Comparison of ENCODE assay signal across 1 cellular context in the genomic region with DNA sequence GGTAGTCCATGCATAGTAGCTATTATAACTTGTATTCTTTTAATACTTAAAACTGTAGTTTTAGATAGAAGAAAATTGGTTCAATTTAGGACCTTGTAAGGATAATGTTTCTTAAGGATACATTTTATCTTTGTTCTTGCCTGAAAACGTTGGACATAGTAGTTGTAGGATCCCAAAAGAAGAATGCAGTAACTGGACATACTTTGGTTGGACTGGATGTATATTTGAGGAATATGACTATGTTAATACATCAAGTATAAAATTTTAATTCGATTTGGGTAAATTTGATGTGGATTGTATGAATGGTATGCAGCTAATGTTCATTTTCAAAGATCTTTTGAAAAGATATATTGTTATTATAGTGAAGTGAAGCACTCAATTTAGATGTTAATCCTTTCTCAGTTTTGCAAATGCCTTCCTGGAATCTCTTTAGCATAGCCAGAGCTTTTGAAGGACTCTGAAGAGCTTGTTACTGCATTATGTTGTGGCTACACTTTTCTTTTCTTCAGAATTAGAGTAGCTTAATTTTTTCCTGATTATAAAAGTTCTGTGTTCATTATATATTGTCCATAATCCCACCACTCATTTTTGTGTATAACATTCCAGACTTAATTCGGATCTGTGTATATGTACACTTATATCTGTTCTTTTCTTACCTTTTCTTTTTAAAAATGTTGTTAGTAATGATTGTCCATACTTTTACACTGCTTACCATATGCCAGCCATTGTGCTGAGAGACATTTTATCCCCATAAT.
TF ChIP-seq lines count a peak whose summit lies in the region.

No MANE protein-coding gene starts in this region.

TF ChIP-seq in WTC11, 78 proteins besides CTCF, POLR2A, EP300 and RAD21 (continued from another document):
- TF ChIP-seq, protein P1, sequence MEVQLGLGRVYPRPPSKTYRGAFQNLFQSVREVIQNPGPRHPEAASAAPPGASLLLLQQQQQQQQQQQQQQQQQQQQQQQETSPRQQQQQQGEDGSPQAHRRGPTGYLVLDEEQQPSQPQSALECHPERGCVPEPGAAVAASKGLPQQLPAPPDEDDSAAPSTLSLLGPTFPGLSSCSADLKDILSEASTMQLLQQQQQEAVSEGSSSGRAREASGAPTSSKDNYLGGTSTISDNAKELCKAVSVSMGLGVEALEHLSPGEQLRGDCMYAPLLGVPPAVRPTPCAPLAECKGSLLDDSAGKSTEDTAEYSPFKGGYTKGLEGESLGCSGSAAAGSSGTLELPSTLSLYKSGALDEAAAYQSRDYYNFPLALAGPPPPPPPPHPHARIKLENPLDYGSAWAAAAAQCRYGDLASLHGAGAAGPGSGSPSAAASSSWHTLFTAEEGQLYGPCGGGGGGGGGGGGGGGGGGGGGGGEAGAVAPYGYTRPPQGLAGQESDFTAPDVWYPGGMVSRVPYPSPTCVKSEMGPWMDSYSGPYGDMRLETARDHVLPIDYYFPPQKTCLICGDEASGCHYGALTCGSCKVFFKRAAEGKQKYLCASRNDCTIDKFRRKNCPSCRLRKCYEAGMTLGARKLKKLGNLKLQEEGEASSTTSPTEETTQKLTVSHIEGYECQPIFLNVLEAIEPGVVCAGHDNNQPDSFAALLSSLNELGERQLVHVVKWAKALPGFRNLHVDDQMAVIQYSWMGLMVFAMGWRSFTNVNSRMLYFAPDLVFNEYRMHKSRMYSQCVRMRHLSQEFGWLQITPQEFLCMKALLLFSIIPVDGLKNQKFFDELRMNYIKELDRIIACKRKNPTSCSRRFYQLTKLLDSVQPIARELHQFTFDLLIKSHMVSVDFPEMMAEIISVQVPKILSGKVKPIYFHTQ (CRISPR knock-in tag; IDR thresholded peaks at IDR 0.05): no peak
- TF ChIP-seq SMAD4 (CRISPR knock-in tag; IDR thresholded peaks at IDR 0.05): no peak
- TF ChIP-seq, protein P2, sequence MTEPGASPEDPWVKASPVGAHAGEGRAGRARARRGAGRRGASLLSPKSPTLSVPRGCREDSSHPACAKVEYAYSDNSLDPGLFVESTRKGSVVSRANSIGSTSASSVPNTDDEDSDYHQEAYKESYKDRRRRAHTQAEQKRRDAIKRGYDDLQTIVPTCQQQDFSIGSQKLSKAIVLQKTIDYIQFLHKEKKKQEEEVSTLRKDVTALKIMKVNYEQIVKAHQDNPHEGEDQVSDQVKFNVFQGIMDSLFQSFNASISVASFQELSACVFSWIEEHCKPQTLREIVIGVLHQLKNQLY (CRISPR knock-in tag; IDR thresholded peaks at IDR 0.05): no peak
- TF ChIP-seq ZBTB21 (CRISPR knock-in tag; IDR thresholded peaks at IDR 0.05; ENCODE audit: borderline replicate concordance): no peak
- TF ChIP-seq CREB1 (CRISPR knock-in tag; IDR thresholded peaks at IDR 0.05): no peak
- TF ChIP-seq PRRX2 (CRISPR knock-in tag; IDR thresholded peaks at IDR 0.05): no peak
- TF ChIP-seq NR1H2 (CRISPR knock-in tag; IDR thresholded peaks at IDR 0.05): no peak
- TF ChIP-seq, protein P3, sequence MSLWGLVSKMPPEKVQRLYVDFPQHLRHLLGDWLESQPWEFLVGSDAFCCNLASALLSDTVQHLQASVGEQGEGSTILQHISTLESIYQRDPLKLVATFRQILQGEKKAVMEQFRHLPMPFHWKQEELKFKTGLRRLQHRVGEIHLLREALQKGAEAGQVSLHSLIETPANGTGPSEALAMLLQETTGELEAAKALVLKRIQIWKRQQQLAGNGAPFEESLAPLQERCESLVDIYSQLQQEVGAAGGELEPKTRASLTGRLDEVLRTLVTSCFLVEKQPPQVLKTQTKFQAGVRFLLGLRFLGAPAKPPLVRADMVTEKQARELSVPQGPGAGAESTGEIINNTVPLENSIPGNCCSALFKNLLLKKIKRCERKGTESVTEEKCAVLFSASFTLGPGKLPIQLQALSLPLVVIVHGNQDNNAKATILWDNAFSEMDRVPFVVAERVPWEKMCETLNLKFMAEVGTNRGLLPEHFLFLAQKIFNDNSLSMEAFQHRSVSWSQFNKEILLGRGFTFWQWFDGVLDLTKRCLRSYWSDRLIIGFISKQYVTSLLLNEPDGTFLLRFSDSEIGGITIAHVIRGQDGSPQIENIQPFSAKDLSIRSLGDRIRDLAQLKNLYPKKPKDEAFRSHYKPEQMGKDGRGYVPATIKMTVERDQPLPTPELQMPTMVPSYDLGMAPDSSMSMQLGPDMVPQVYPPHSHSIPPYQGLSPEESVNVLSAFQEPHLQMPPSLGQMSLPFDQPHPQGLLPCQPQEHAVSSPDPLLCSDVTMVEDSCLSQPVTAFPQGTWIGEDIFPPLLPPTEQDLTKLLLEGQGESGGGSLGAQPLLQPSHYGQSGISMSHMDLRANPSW (CRISPR knock-in tag; conservative IDR thresholded peaks at IDR 0.05; ENCODE audit: low read depth): no peak
- no peak for TF ChIP-seq RORB (CRISPR knock-in tag; IDR thresholded peaks at IDR 0.05)
